ENCODE assay signal across 19 cellular contexts in genomic region chr1:57024855-57025254, GRCh38. TPM values are rescaled to one million over a fixed set of nuclear protein-coding genes. Genes with fewer than 3 reads are reported as not detected.
DNase-seq lines count a peak whose midpoint lies in the region; ATAC-seq lines count a peak whose summit lies in the region.
"Had no signal": no experiment of that assay in that cellular context is flagged by ENCODE, and none has a peak within 500 bp of the region (broad histone marks: within the 10 kb centered on the region; RNA-seq: fewer than 3 reads in every experiment).

No MANE protein-coding gene starts in this region.

- ATAC-seq in GM18519 (IDR thresholded peaks at IDR 0.05; ENCODE audit: low FRiP score, unreplicated experiment) = no peak
- ATAC-seq: activated CD8-positive, alpha-beta memory T cell treated with anti-CD3 and anti-CD28 coated beads, Interleukin-2, amount 10 ng/mL, durations not matched to agents 7 days and 5 days; body of pancreas; lower lobe of right lung; natural killer cell had no signal

- no peaks in the 10 kb centered on the region; the same call in 1 of the 2 replicates for H3K27me3 ChIP-seq in H7 (ENCODE audit: control insufficient read depth, insufficient read depth, low read length)
- H3K27me3 ChIP-seq: body of pancreas had no signal

- H3K36me3 ChIP-seq in H7 (replicated peaks; ENCODE audit: control insufficient read depth, insufficient read depth, low read length) = no peaks in the 10 kb centered on the region
- H3K36me3 ChIP-seq: lower lobe of right lung had no signal

- H3K4me3 ChIP-seq in H7 (ENCODE audit: insufficient read depth, low read depth, low read length) = no peak overlapping the region
- H3K4me3 ChIP-seq: body of pancreas, lower lobe of right lung had no signal

- intact Hi-C loops in posterior cingulate gyrus (cut with DNase I) = no loop called here

- DNase-seq in H7 = peak; percentile 37
- peak; percentile 23 for DNase-seq in NCI-H524 treated with DMSO at 0.1 percent for 48 hours (lab: John Stamatoyannopoulos, UW)
- DNase-seq in iPS-NIHi7 (ENCODE audit: extremely low spot score) = peak; percentile 21
- DNase-seq in posterior cingulate gyrus = peak; percentile 48 to 97 (median 66)
- DNase-seq in NCI-H82 treated with DMSO at 0.1 percent for 48 hours (lab: John Stamatoyannopoulos, UW; ENCODE audit: unreplicated experiment) = no peak
- DNase-seq in NCI-H2196 (lab: John Stamatoyannopoulos, UW; ENCODE audit: unreplicated experiment) = no peak
- DNase-seq in stimulated activated CD4-positive, alpha-beta T cell treated with anti-CD3 and anti-CD28 coated beads, Interleukin-1b, Interleukin-23, amount 100 ng/mL, for 48 hours = no peak
- DNase-seq: activated B cell treated with CpG ODN at 0.5 μM for 24 hours; activated CD8-positive, alpha-beta memory T cell treated with anti-CD3 and anti-CD28 coated beads, Interleukin-2, amount 10 ng/mL, durations not matched to agents 7 days and 5 days; activated naive CD4-positive, alpha-beta T cell; GOT3; lower lobe of right lung; natural killer cell; stimulated activated CD4-positive, alpha-beta T cell treated with anti-CD3 and anti-CD28 coated beads, Interleukin-4, amount 100 ng/mL, for 4 hours had no signal

RNA-seq across cellular contexts. Expression of gene C8B, which starts 59.0 kb away (rescaled TPM):
- not detected in 2 replicates for total RNA-seq in H7 (2014; rRNA removed; shearing (Covaris generic))
- total RNA-seq: activated B cell treated with CpG ODN at 0.5 μM for 24 hours; activated CD8-positive, alpha-beta memory T cell treated with anti-CD3 and anti-CD28 coated beads, Interleukin-2, amount 10 ng/mL, durations not matched to agents 7 days and 5 days; body of pancreas; dermis microvascular lymphatic vessel endothelial cell; natural killer cell; RPMI7951; ureter had no signal

Comparison
In these comparisons a context has a peak if more than half of its experiments do, and no peak if none do; other contexts are left out.
1. DNase-seq: peak in H7 (single experiment), NCI-H524 treated with DMSO at 0.1 percent for 48 hours (single experiment), iPS-NIHi7 (single experiment) and posterior cingulate gyrus (10 of 10); none in NCI-H82 treated with DMSO at 0.1 percent for 48 hours (single experiment), NCI-H2196 (single experiment) and stimulated activated CD4-positive, alpha-beta T cell treated with anti-CD3 and anti-CD28 coated beads, Interleukin-1b, Interleukin-23, amount 100 ng/mL, for 48 hours (single experiment).